Comparison of ENCODE assay signal across 12 cellular contexts in the genomic region with DNA sequence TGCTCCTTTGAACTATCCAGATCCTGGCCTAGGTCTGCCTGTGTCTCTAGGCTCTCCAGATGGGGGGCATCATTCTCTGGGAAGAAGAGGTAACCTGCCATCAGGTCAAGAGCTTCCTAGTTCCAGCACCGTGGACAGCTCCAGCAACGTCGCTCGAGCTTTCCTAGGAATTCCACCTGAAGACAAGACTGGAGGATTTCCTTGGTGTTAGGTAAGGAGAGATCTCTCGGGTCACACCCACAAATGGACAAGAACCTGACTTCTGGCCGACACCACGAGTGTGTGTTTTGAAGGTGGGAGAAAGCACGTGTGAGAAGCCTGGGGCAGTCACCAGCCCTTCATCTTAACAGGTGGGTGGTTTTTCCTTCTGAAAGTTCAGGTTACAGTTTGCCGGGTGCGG. TPM values are rescaled to one million over a fixed set of nuclear protein-coding genes. Genes with fewer than 3 reads are reported as not detected.
DNase-seq lines count a peak whose midpoint lies in the region; FAIRE-seq lines count a peak whose summit lies in the region.
"Had no signal": no experiment of that assay in that cellular context is flagged by ENCODE, and none has a peak within 500 bp of the region (broad histone marks: within the 10 kb centered on the region; RNA-seq: fewer than 3 reads in every experiment).

No MANE protein-coding gene starts in this region.

- DNase-seq in EH (ENCODE audit: low read depth) (peak; percentile 38), M059J (ENCODE audit: low read depth) (peak; percentile 32), ecto neural progenitor cell (ENCODE audit: low spot score) (peak; percentile 69), lung microvascular endothelial cell (ENCODE audit: low read depth in 2 of 2) (peak; percentile 36 to 47), SK-N-DZ (ENCODE audit: low spot score) (no peak), NCI-H146 treated with DMSO at 0.1 percent for 48 hours (lab: John Stamatoyannopoulos, UW; ENCODE audit: unreplicated experiment) (no peak), NCI-H1092 (lab: John Stamatoyannopoulos, UW) (no peak), frontal cortex (ENCODE audit: low spot score in 2 of 2) (no peak)
- DNase-seq: effector CD4-positive, alpha-beta T cell; NCI-H1930 had no signal

- no peak for FAIRE-seq in frontal cortex (lab: Jason Lieb, UNC)
- FAIRE-seq: islet of Langerhans had no signal

RNA-seq across cellular contexts. Expression of gene PRG3, which starts 1.2 kb away (rescaled TPM):
- not detected in 2 replicates for total RNA-seq in M059J (2014; rRNA removed; shearing (Covaris generic))
- not detected in 2 replicates for total RNA-seq in lung microvascular endothelial cell
- not detected in 2 replicates for polyA plus RNA-seq in SK-N-DZ (2014; cell fraction: cytosol; rRNA removed)
- 1.6 TPM in 1 of 2 replicates, not detected in the other for polyA plus RNA-seq in SK-N-DZ (2014; cell fraction: nucleus; rRNA removed)
- not detected for total RNA-seq in frontal cortex
- total RNA-seq: osteoblast had no signal

RNA-seq across cellular contexts. Expression of gene PRG2, which starts 10.7 kb away (rescaled TPM):
- 0.17 TPM in 1 of 2 replicates, not detected in the other for total RNA-seq in M059J (2014; rRNA removed; shearing (Covaris generic))
- not detected in 2 replicates for total RNA-seq in lung microvascular endothelial cell
- 1.4 and 1.9 TPM in 2 replicates for polyA plus RNA-seq in SK-N-DZ (2014; cell fraction: cytosol; rRNA removed)
- polyA plus RNA-seq in SK-N-DZ (2014; cell fraction: nucleus; rRNA removed): 0.57 and 1.5 TPM in 2 replicates
- total RNA-seq in frontal cortex: not detected
- total RNA-seq: osteoblast had no signal

RNA-seq across cellular contexts. Expression of gene P2RX3, which starts 41.6 kb away (rescaled TPM):
- total RNA-seq in M059J (2014; rRNA removed; shearing (Covaris generic)): not detected in 2 replicates
- total RNA-seq in lung microvascular endothelial cell (not detected in 2 replicates), frontal cortex (not detected)
- 22.0 and 31.4 TPM in 2 replicates for polyA plus RNA-seq in SK-N-DZ (2014; cell fraction: cytosol; rRNA removed)
- polyA plus RNA-seq in SK-N-DZ (2014; cell fraction: nucleus; rRNA removed): 27.6 and 42.7 TPM in 2 replicates
- total RNA-seq: osteoblast had no signal

RNA-seq across cellular contexts. Expression of gene SSRP1, which starts 44.0 kb away (rescaled TPM):
- 96.0 and 145 TPM in 2 replicates for total RNA-seq in M059J (2014; rRNA removed; shearing (Covaris generic))
- total RNA-seq in lung microvascular endothelial cell: 34.5 and 46.9 TPM in 2 replicates
- 201 and 209 TPM in 2 replicates for polyA plus RNA-seq in SK-N-DZ (2014; cell fraction: cytosol; rRNA removed)
- 119 and 137 TPM in 2 replicates for polyA plus RNA-seq in SK-N-DZ (2014; cell fraction: nucleus; rRNA removed)
- total RNA-seq in frontal cortex: 53.8 TPM

RNA-seq across cellular contexts. Expression of gene SLC43A3, which starts 47.2 kb away (rescaled TPM):
- 77.4 and 95.1 TPM in 2 replicates for total RNA-seq in M059J (2014; rRNA removed; shearing (Covaris generic))
- total RNA-seq in lung microvascular endothelial cell (19.4 and 38.7 TPM in 2 replicates), frontal cortex (4.1 TPM)
- polyA plus RNA-seq in SK-N-DZ (2014; cell fraction: cytosol; rRNA removed): 42.0 and 59.4 TPM in 2 replicates
- 44.2 and 63.5 TPM in 2 replicates for polyA plus RNA-seq in SK-N-DZ (2014; cell fraction: nucleus; rRNA removed)

Comparison
In these comparisons a context has a peak if more than half of its experiments do, and no peak if none do; other contexts are left out.
1. DNase-seq: peak in EH (single experiment), M059J (single experiment), ecto neural progenitor cell (single experiment) and lung microvascular endothelial cell (2 of 2); none in SK-N-DZ (single experiment), NCI-H146 treated with DMSO at 0.1 percent for 48 hours (single experiment), NCI-H1092 (single experiment) and frontal cortex (0 of 2).